Comparison of ENCODE assay signal across 14 cellular contexts in genomic region chr2:25275575-25275965, GRCh38.
DNase-seq lines count a peak whose midpoint lies in the region; ATAC-seq, FAIRE-seq and TF ChIP-seq lines count a peak whose summit lies in the region.
"Had no signal": no experiment of that assay in that cellular context is flagged by ENCODE, and none has a peak within 500 bp of the region (broad histone marks: within the 10 kb centered on the region; RNA-seq: fewer than 3 reads in every experiment).

No MANE protein-coding gene starts in this region.

- POLR2A ChIA-PET in GM12878 (lab: Charles Lee) = interaction anchor here (1.7 kb wide), 1 partner anchor 27 kb away, joined by 7 read pairs; no protein-coding TSS in a partner anchor

- 62% methylated on average over 6 of the region's 6 CpGs for WGBS in GM12878 (ENCODE audit: insufficient coverage, insufficient replicate concordance, low lambda C conversion rate, missing lambda C conversion rate)
- whole genome bisulfite sequencing in neuronal stem cell (ENCODE audit: extremely low coverage in 2 of 2, insufficient read length in 2 of 2, insufficient replicate concordance in 1 of 2), 2 donors = no CpG with 5 or more reads among the region's 6 CpGs

- intact Hi-C loops in GM12878 (cut with micrococcal nuclease; ENCODE audit: unreplicated experiment) = loop anchor here (5.0 kb wide), 2 partner anchors 147 to 292 kb away; no protein-coding TSS in a partner anchor
- intact Hi-C loops in left colon (cut with DNase I, micrococcal nuclease) = no loop called here

- H3K9ac ChIP-seq in BLaER1 (peak overlapping the region; percentile 88; the same call in 1 of the 2 replicates), GM12878 (ENCODE audit: control insufficient read depth, insufficient read depth, low read length) (peak overlapping the region; percentile 37; the same call in 1 of the 2 replicates), neuronal stem cell (ENCODE audit: low read depth, low read length, poor library complexity) (no peak overlapping the region)
- H3K9ac ChIP-seq: SK-N-SH had no signal

- peak overlapping the region; percentile 82 for H3K18ac ChIP-seq in neuronal stem cell (ENCODE audit: low read length)

- TF ChIP-seq RAD21 in GM12878 (IDR thresholded peaks at IDR 0.05; ENCODE audit: insufficient read depth, low read depth, low read length) = no peak

- H4K20me1 ChIP-seq in BLaER1 = no peaks in the 10 kb centered on the region
- H4K20me1 ChIP-seq in GM12878 (ENCODE audit: control insufficient read depth, insufficient read depth) = no peaks in the 10 kb centered on the region

- peak; percentile 42 for DNase-seq in GM13977 (ENCODE audit: low spot score)
- no peak for DNase-seq in GM12878 (ENCODE audit: low read depth, low spot score)
- DNase-seq in neuronal stem cell (ENCODE audit: low spot score) = no peak
- no peak for DNase-seq in HCEC 1CT
- DNase-seq in foreskin fibroblast = no peak
- no peak for DNase-seq in left colon
- DNase-seq: COR-L47, NCI-H1092, NCI-H526 treated with DMSO at 0.1 percent for 48 hours, SK-N-SH, small intestine had no signal

- FAIRE-seq in GM12878 (lab: Jason Lieb, UNC) = no peak
- FAIRE-seq: colon, small intestine had no signal

- peaks cover 79% of the 10 kb centered on the region for H3K4me1 ChIP-seq in BLaER1
- H3K4me1 ChIP-seq in GM12878 (ENCODE audit: control insufficient read depth, insufficient read depth, low read length) = peaks cover 73% of the 10 kb centered on the region
- H3K4me1 ChIP-seq in neuronal stem cell (ENCODE audit: control insufficient read depth in 2 of 2, insufficient read depth in 1 of 2, low read depth in 1 of 2, low read length in 2 of 2) = peaks cover 14 to 20% of the 10 kb centered on the region in 2 donors

- H4K91ac ChIP-seq in neuronal stem cell (ENCODE audit: low read depth, low read length, poor library complexity) = no peak overlapping the region

- no peak overlapping the region for H3K23ac ChIP-seq in neuronal stem cell (ENCODE audit: low read depth, low read length, poor library complexity)

- H4K8ac ChIP-seq in neuronal stem cell (ENCODE audit: low read depth, low read length) = no peak overlapping the region

- H3K27ac ChIP-seq in BLaER1 (peak overlapping the region; percentile 98), GM12878 (ENCODE audit: control insufficient read depth, insufficient read depth) (peak overlapping the region; percentile 77), neuronal stem cell (replicated peaks; ENCODE audit: low read length) (no peak overlapping the region)

- H2BK15ac ChIP-seq in neuronal stem cell (ENCODE audit: low read length) = peak overlapping the region; percentile 76

- no peak overlapping the region for H3K4ac ChIP-seq in neuronal stem cell (ENCODE audit: low read length)

- BruUV-seq in GM12878 (replicated peaks; lab: Mats Ljungman, UMichigan) = no TSS peak

- no peak for TF ChIP-seq POLR2A in GM12878 (IDR thresholded peaks at IDR 0.05; ENCODE audit: low read depth, low read length)

- H2AFZ ChIP-seq in GM12878 (ENCODE audit: control insufficient read depth, low read depth, low read length) (peak overlapping the region; percentile 9), neuronal stem cell (ENCODE audit: low read length) (peak overlapping the region; percentile 57)

- TF ChIP-seq CTCF in GM13977 (IDR thresholded peaks at IDR 0.05; ENCODE audit: extremely low read depth, insufficient read depth, missing control alignments) (no peak), GM12878 (IDR thresholded peaks at IDR 0.05 in 2 of 3, conservative IDR thresholded peaks at IDR 0.05 in 1 of 3; ENCODE audit: control insufficient read depth in 2 of 3, extremely low read depth in 1 of 3, insufficient read depth in 1 of 3, low read depth in 3 of 3, low read length in 3 of 3) (no peak), foreskin fibroblast (IDR thresholded peaks at IDR 0.05; ENCODE audit: low read depth, low read length) (no peak)

- H3K4me2 ChIP-seq in BLaER1 (peak overlapping the region; percentile 98), GM12878 (ENCODE audit: control insufficient read depth, insufficient read depth) (peak overlapping the region; percentile 7; the same call in 1 of the 2 replicates), neuronal stem cell (ENCODE audit: insufficient read depth, low read length, poor library complexity, severe bottlenecking) (no peak overlapping the region)
- H3K4me2 ChIP-seq: SK-N-SH had no signal

- CTCF ChIA-PET in GM12878 (lab: Yijun Ruan, JAX) = interaction anchor here (0.5 to 5.9 kb wide), 8 partner anchors 19 to 332 kb away, joined by 4 to 59 read pairs (median 20); no protein-coding TSS in a partner anchor

- no peaks in the 10 kb centered on the region for H3K9me3 ChIP-seq in BLaER1
- H3K9me3 ChIP-seq in GM12878 (replicated peaks; ENCODE audit: control insufficient read depth, insufficient read depth, low read length) = no peaks in the 10 kb centered on the region
- no peaks in the 10 kb centered on the region for H3K9me3 ChIP-seq in neuronal stem cell (replicated peaks in 1 of 2; ENCODE audit: control insufficient read depth in 2 of 2, insufficient read depth in 1 of 2, low read depth in 1 of 2, low read length in 2 of 2)
- H3K9me3 ChIP-seq: SK-N-SH had no signal

- in situ Hi-C loops in GM13977 (cut with MboI; ENCODE audit: low pct_unique_long_range_greater_than_20kb, low sequenced_read_pairs, unreplicated experiment) (no loop called here), GM12878 (cut with MboI) (no loop called here)

- H2BK12ac ChIP-seq in neuronal stem cell (ENCODE audit: low read length) = no peak overlapping the region

- RAD21 ChIA-PET in GM12878 (lab: Charles Lee; ENCODE audit: unreplicated experiment) = interaction anchor here (1.1 to 6.1 kb wide), 5 partner anchors 19 to 89 kb away, joined by 4 to 41 read pairs (median 5); no protein-coding TSS in a partner anchor

- no peak for ATAC-seq in GM12878
- ATAC-seq in HG02973 (IDR thresholded peaks at IDR 0.05; ENCODE audit: unreplicated experiment) = no peak
- ATAC-seq in left colon = no peak

- H3K14ac ChIP-seq in neuronal stem cell (ENCODE audit: low read length) = no peak overlapping the region

- TF ChIP-seq EP300 in GM12878 (IDR thresholded peaks at IDR 0.05; ENCODE audit: borderline replicate concordance in 1 of 2, control insufficient read depth in 1 of 2, low read depth in 2 of 2, low read length in 2 of 2) = no peak

- H2BK5ac ChIP-seq in neuronal stem cell (ENCODE audit: low read length) = peak overlapping the region; percentile 19

- H3K79me1 ChIP-seq in neuronal stem cell (ENCODE audit: low read depth, low read length) = no peaks in the 10 kb centered on the region

- SMC1A ChIA-PET in GM12878 (lab: Charles Lee; ENCODE audit: uncharacterized antibody, unreplicated experiment) = interaction anchor here (0.6 to 3.2 kb wide), 5 partner anchors 19 to 208 kb away, joined by 3 to 21 read pairs (median 4); no protein-coding TSS in a partner anchor

- H3K27me3 ChIP-seq in BLaER1 (no peaks in the 10 kb centered on the region), GM12878 (replicated peaks in 1 of 2; ENCODE audit: control insufficient read depth in 2 of 2, insufficient read depth in 2 of 2, low read length in 1 of 2) (no peaks in the 10 kb centered on the region), neuronal stem cell (ENCODE audit: control insufficient read depth in 3 of 3, insufficient read depth in 3 of 3, low read depth in 1 of 3, low read length in 3 of 3) (no peaks in the 10 kb centered on the region)

- peak overlapping the region; percentile 77 for H2BK120ac ChIP-seq in neuronal stem cell (ENCODE audit: low read depth, low read length)

- H3K36me3 ChIP-seq in BLaER1 (peaks cover 23% of the 10 kb centered on the region), GM12878 (ENCODE audit: control insufficient read depth in 2 of 2, insufficient read depth in 2 of 2, low read length in 1 of 2) (peaks cover 0 to 4% of the 10 kb centered on the region in 2 experiments; a peak in 1 of 4 replicates), neuronal stem cell (replicated peaks in 1 of 2; ENCODE audit: control insufficient read depth in 2 of 2, insufficient read depth in 2 of 2, low read length in 2 of 2) (no peaks in the 10 kb centered on the region)

- no peaks in the 10 kb centered on the region for H3K79me2 ChIP-seq in GM12878 (ENCODE audit: control insufficient read depth, insufficient read depth, low read length)

- H3K4me3 ChIP-seq in BLaER1 (no peak overlapping the region), GM12878 (no peak overlapping the region), neuronal stem cell (ENCODE audit: low read length in 2 of 2) (no peak overlapping the region), foreskin fibroblast (ENCODE audit: low read depth in 1 of 2, low read length in 2 of 2) (no peak overlapping the region)

- no peak overlapping the region for H2AK5ac ChIP-seq in neuronal stem cell (ENCODE audit: low read depth, low read length)

TF ChIP-seq in GM12878, 131 proteins besides CTCF, POLR2A, EP300 and RAD21 (continues in another document):
- TF ChIP-seq ZNF207 (IDR thresholded peaks at IDR 0.05; ENCODE audit: borderline replicate concordance) = 0 out of 2 replicates have a peak, but pooled peaks have one; percentile 25
- peak; percentile 89; the same call in 1 of the 2 replicates for TF ChIP-seq ZNF687 (IDR thresholded peaks at IDR 0.05)
